Comparison of ENCODE assay signal across 26 cellular contexts in the genomic region with DNA sequence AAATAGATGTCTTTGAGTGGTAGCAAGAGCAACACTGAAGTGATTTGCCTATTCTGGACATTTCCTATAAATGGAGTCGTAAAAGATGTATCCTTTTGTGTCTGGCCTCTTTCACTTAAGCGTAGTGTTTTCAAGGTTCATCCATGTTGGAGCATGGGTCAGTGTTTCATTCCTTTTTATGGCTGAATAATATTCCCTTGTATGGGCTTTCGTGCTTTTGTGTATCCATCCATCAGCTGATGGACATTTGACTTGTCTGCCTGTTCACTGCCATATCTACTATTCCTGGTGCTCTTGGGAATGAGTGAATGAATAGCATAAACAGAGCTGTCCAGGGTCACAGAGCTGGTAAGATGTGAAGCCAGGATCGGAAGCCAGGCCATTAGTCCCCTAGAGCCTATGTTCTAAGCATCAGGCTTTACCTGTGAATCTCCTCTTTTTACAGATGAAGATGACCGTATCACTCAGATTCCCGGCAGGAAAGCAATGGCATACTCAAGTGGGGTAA. TPM values are rescaled to one million over a fixed set of nuclear protein-coding genes. Genes with fewer than 3 reads are reported as not detected.
DNase-seq lines count a peak whose midpoint lies in the region; ATAC-seq lines count a peak whose summit lies in the region.
"Had no signal": no experiment of that assay in that cellular context is flagged by ENCODE, and none has a peak within 500 bp of the region (broad histone marks: within the 10 kb centered on the region; RNA-seq: fewer than 3 reads in every experiment).

No MANE protein-coding gene starts in this region.

- H3K9me3 Mint-ChIP-seq in activated CD4-positive, alpha-beta T cell treated with anti-CD3 and anti-CD28 coated beads for 36 hours (ENCODE audit: low read depth): peaks cover 3% of the 10 kb centered on the region

- H3K27ac ChIP-seq in cingulate gyrus (ENCODE audit: low read depth, low read length): peak overlapping the region; percentile 98
- peak overlapping the region; percentile 97 for H3K27ac ChIP-seq in temporal lobe (ENCODE audit: low read depth, low read length)
- H3K27ac ChIP-seq: A549, adrenal gland, C4-2B, epithelial cell of prostate, psoas muscle had no signal

- H3K27ac Mint-ChIP-seq in activated CD4-positive, alpha-beta T cell treated with anti-CD3 and anti-CD28 coated beads for 36 hours: peak overlapping the region; percentile 75
- H3K27ac Mint-ChIP-seq in T-helper 17 cell: peak overlapping the region; percentile 37

- POLR2A ChIA-PET in activated CD4-positive, alpha-beta T cell treated with anti-CD3 and anti-CD28 coated beads for 36 hours (lab: Charles Lee): no interaction called here

- H3K4me1 Mint-ChIP-seq in activated CD4-positive, alpha-beta T cell treated with anti-CD3 and anti-CD28 coated beads for 36 hours: peaks cover 66% of the 10 kb centered on the region
- peaks cover 57% of the 10 kb centered on the region for H3K4me1 Mint-ChIP-seq in T-helper 17 cell

- no peaks in the 10 kb centered on the region for H3K9me3 ChIP-seq in T-helper 17 cell (ENCODE audit: control insufficient read depth, low read length, poor library complexity, severe bottlenecking)
- H3K9me3 ChIP-seq: A549, adrenal gland, psoas muscle, upper lobe of left lung had no signal

- no peak for DNase-seq in activated CD4-positive, alpha-beta T cell treated with anti-CD3 and anti-CD28 coated beads for 36 hours
- DNase-seq in activated CD4-positive, alpha-beta T cell treated with anti-CD3 and anti-CD28 coated beads, Interleukin-2, amount 50 U/mL, for 1 hour: no peak
- no peak for DNase-seq in T-helper 17 cell
- no peak for DNase-seq in OCI-M2 (lab: John Stamatoyannopoulos, UW; ENCODE audit: unreplicated experiment)
- DNase-seq in activated effector memory CD4-positive, alpha-beta T cell treated with anti-CD3 and anti-CD28 coated beads, Interleukin-2, amount 50 U/mL, for 16 hours: no peak
- DNase-seq: activated CD8-positive, alpha-beta memory T cell treated with anti-CD3 and anti-CD28 coated beads for 24 hours; activated T-cell treated with anti-CD3 and anti-CD28 coated beads, Interleukin-2, amount 50 U/mL, for 72 hours; adrenal gland; DMS53; GF-D8; hippocampal formation; IMR-90; NCI-H1436 treated with DMSO at 0.1 percent for 48 hours; NCI-H2171; NCI-H526 treated with DMSO at 0.1 percent for 48 hours; psoas muscle; stimulated activated CD4-positive, alpha-beta T cell treated with anti-CD3 and anti-CD28 coated beads, Interleukin-1b, Interleukin-23, amount 100 ng/mL, for 48 hours; stimulated activated naive CD4-positive, alpha-beta T cell; upper lobe of left lung had no signal

- H3K27me3 Mint-ChIP-seq in activated CD4-positive, alpha-beta T cell treated with anti-CD3 and anti-CD28 coated beads for 36 hours: no peaks in the 10 kb centered on the region
- H3K27me3 Mint-ChIP-seq in T-helper 17 cell: no peaks in the 10 kb centered on the region

- CTCF ChIA-PET in activated CD4-positive, alpha-beta T cell treated with anti-CD3 and anti-CD28 coated beads for 36 hours (lab: Charles Lee): interaction anchor here (0.7 to 1.1 kb wide), 2 partner anchors 99 to 340 kb away, joined by 3 to 7 read pairs; no protein-coding TSS in a partner anchor

- peaks cover 3% of the 10 kb centered on the region for H3K36me3 Mint-ChIP-seq in activated CD4-positive, alpha-beta T cell treated with anti-CD3 and anti-CD28 coated beads for 36 hours (ENCODE audit: low read depth)
- H3K36me3 Mint-ChIP-seq in T-helper 17 cell (ENCODE audit: low read depth): no peaks in the 10 kb centered on the region

- no peak for ATAC-seq in activated CD4-positive, alpha-beta T cell treated with anti-CD3 and anti-CD28 coated beads for 36 hours
- no peak for ATAC-seq in T-helper 17 cell
- no peak for ATAC-seq in GM18502 (IDR thresholded peaks at IDR 0.05; ENCODE audit: poor library complexity, unreplicated experiment)
- ATAC-seq: activated T-cell treated with anti-CD3 and anti-CD28 coated beads, Interleukin-2, amount 50 U/mL, for 72 hours; psoas muscle; Right ventricle myocardium inferior had no signal

- no peak overlapping the region for H3K4me3 Mint-ChIP-seq in activated CD4-positive, alpha-beta T cell treated with anti-CD3 and anti-CD28 coated beads for 36 hours
- no peak overlapping the region for H3K4me3 Mint-ChIP-seq in T-helper 17 cell

- intact Hi-C loops in activated CD4-positive, alpha-beta T cell treated with anti-CD3 and anti-CD28 coated beads for 36 hours (cut with DNase I, micrococcal nuclease): loop anchor here in 1 of 2 experiments (5.0 kb wide), 1 partner anchor 444 kb away; a partner anchor contains a TSS

RNA-seq across cellular contexts. Expression of a gene that starts 1.8 kb away (rescaled TPM):
- total RNA-seq in activated CD4-positive, alpha-beta T cell treated with anti-CD3 and anti-CD28 coated beads for 36 hours: 1 to 10 TPM; 5.0 to 6.6 TPM
- total RNA-seq in T-helper 17 cell (10 to 100 TPM in 1 of 2 donors, 1 to 10 TPM in 1; 6.3 to 10.4 TPM), temporal lobe (1.7 TPM)
